8 cellular contexts compared by ENCODE assay signal in genomic region chr2:110211938-110212858, GRCh38. TPM values are rescaled to one million over a fixed set of nuclear protein-coding genes. Genes with fewer than 3 reads are reported as not detected.
DNase-seq lines count a peak whose midpoint lies in the region; ATAC-seq, FAIRE-seq and TF ChIP-seq lines count a peak whose summit lies in the region.

A gene with protein sequence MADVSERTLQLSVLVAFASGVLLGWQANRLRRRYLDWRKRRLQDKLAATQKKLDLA (minus strand): TSS chr2:110212547. CDS start chr2:110212525, 22 bp downstream.

- peaks cover 31% of the 10 kb centered on the region for H3K27me3 Mint-ChIP-seq in Calu3 (ENCODE audit: unreplicated experiment)

- BruUV-seq in Calu3 (replicated peaks; lab: Mats Ljungman, UMichigan) (TSS peak; percentile 88), OCI-LY7 (replicated peaks; lab: Mats Ljungman, UMichigan) (no TSS peak)

- peak; percentile 55 for FAIRE-seq in HTR-8/SVneo (lab: Jason Lieb, UNC)

- peaks cover 3% of the 10 kb centered on the region for H3K9me3 Mint-ChIP-seq in Calu3 (ENCODE audit: low read depth, unreplicated experiment)

- H3K4me3 ChIP-seq in OCI-LY7 (ENCODE audit: low read depth, low read length, poor library complexity, severe bottlenecking) (no peak within 1 kb of the TSS), epithelial cell of esophagus (ENCODE audit: low read length) (peak within 1 kb of the TSS; percentile 75)

- CTCF ChIA-PET in Calu3 (lab: Charles Lee): no interaction called here
- CTCF ChIA-PET in OCI-LY7 (lab: Charles Lee; ENCODE audit: unreplicated experiment): no interaction called here

- peak within 1 kb of the TSS; percentile 95 for H3K4me3 Mint-ChIP-seq in Calu3 (ENCODE audit: low read depth, unreplicated experiment)

- H3K4me1 Mint-ChIP-seq in Calu3 (ENCODE audit: low read depth, unreplicated experiment): peaks cover 11% of the 10 kb centered on the region

- H3K36me3 Mint-ChIP-seq in Calu3 (ENCODE audit: insufficient read depth, unreplicated experiment): peaks cover 25% of the 10 kb centered on the region

- no peaks in the 10 kb centered on the region for H3K9me3 ChIP-seq in OCI-LY7 (ENCODE audit: low read length)

- peak within 1 kb of the TSS; percentile 75 for H3K27ac Mint-ChIP-seq in Calu3 (ENCODE audit: unreplicated experiment)

- peak; percentile 83 for ATAC-seq in GM21381 (IDR thresholded peaks at IDR 0.05; ENCODE audit: unreplicated experiment)

- H4K20me1 ChIP-seq in OCI-LY7 (ENCODE audit: insufficient read depth, low read length): no peaks in the 10 kb centered on the region

- H3K4me2 ChIP-seq in OCI-LY7 (ENCODE audit: low read length): peak within 1 kb of the TSS; percentile 32; the same call in 1 of the 2 replicates

- no peak within 1 kb of the TSS for H3K27ac ChIP-seq in OCI-LY7 (ENCODE audit: low read depth, low read length, poor library complexity, severe bottlenecking)

- intact Hi-C loops in Calu3 (cut with micrococcal nuclease; ENCODE audit: unreplicated experiment) (no loop called here), OCI-LY7 (cut with micrococcal nuclease; ENCODE audit: unreplicated experiment) (no loop called here)

- H3K79me2 ChIP-seq in OCI-LY7 (ENCODE audit: insufficient read depth, low read depth, low read length): no peaks in the 10 kb centered on the region

- no peaks in the 10 kb centered on the region for H3K36me3 ChIP-seq in OCI-LY7 (ENCODE audit: insufficient read depth, low read length)

- no peaks in the 10 kb centered on the region for H3K9me2 ChIP-seq in OCI-LY7 (ENCODE audit: insufficient read depth, low read length)

- POLR2A ChIA-PET in OCI-LY7 (lab: Charles Lee): interaction anchor here (0.7 kb wide), 1 partner anchor 974 kb away, joined by 3 read pairs; no protein-coding TSS in a partner anchor

- no peaks in the 10 kb centered on the region for H3K4me1 ChIP-seq in OCI-LY7 (ENCODE audit: insufficient read depth, low read length, poor library complexity, severe bottlenecking)

- TF ChIP-seq CTCF in Calu3 (IDR thresholded peaks at IDR 0.05; ENCODE audit: unreplicated experiment) (no peak), OCI-LY7 (conservative IDR thresholded peaks at IDR 0.05; ENCODE audit: low read length) (no peak), epithelial cell of esophagus (IDR thresholded peaks at IDR 0.05; ENCODE audit: insufficient read depth, low read depth, low read length, missing control alignments) (no peak)

- DNase-seq in Calu3 (peak; percentile 73), HTR-8/SVneo (ENCODE audit: insufficient read length, low spot score) (peak; percentile 63), OCI-LY7 (ENCODE audit: low spot score) (no peak), activated T-cell treated with anti-CD3 and anti-CD28 coated beads for 48 hours (ENCODE audit: low read depth) (peak; percentile 61), epithelial cell of esophagus (ENCODE audit: low read depth) (peak; percentile 80), mucosa of gallbladder (ENCODE audit: low spot score) (peak; percentile 73)
- DNase-seq in stimulated activated CD8-positive, alpha-beta memory T cell treated with anti-CD3 and anti-CD28 coated beads, Interleukin-4, amount 100 ng/mL, for 48 hours: peak; percentile 65

- H2AFZ ChIP-seq in OCI-LY7 (ENCODE audit: low read length): no peak within 1 kb of the TSS

RNA-seq across cellular contexts. Expression of the gene that starts here (rescaled TPM):
- total RNA-seq in Calu3 (2022) (54.1 and 56.9 TPM in 2 replicates), OCI-LY7 (2022) (8.5 and 11.0 TPM in 2 replicates), mucosa of gallbladder (60.0 TPM)
- total RNA-seq in OCI-LY7 (2014; rRNA removed; shearing (Covaris generic)): 0.69 and 1.1 TPM in 2 replicates
